8 cellular contexts compared by ENCODE assay signal in the genomic region with DNA sequence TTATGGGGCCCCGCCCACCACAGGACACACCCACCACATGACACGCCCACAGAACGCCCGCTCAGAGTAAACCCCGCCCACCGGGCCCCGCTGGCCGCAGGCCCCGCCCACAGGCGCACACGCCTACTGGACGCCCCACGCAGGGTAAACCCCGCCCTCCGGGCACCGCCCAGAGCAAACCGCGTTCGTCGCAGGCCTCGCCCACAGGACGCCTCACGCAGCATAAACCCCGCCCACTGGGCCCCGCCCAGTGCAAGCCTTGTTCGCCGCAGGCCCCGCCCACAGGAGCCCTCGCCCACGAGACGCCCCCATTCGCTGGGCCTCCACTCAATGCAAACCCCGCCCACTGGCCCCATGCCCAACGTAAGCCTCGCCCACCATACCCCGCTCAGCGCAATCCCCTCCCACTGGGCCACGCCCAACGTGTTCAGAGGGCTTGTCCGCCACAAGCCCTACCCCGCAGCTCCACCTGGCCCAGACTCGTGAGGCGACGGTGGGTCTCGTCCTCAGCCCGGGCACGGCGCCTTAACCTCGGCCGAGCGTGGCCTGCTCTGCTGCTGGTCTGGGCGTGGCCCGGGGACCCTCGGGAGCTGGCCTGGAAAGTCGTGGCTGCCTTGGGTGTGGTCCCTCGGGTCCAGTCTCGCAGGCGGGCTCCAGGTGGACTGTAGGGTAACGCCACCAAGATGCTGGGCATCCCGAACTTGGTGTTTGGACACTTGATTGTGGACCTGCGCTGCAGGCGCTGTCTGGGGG. TPM values are rescaled to one million over a fixed set of nuclear protein-coding genes. Genes with fewer than 3 reads are reported as not detected.
DNase-seq lines count a peak whose midpoint lies in the region; ATAC-seq and TF ChIP-seq lines count a peak whose summit lies in the region.

No MANE protein-coding gene starts in this region.

- H3K36me3 ChIP-seq in CD4-positive, CD25-positive, alpha-beta regulatory T cell (ENCODE audit: control insufficient read depth, insufficient read depth, low read length): no peaks in the 10 kb centered on the region
- H3K36me3 ChIP-seq in lower lobe of right lung: no peaks in the 10 kb centered on the region

- no peak for TF ChIP-seq CTCF in lower lobe of right lung (IDR thresholded peaks at IDR 0.05)

- H3K4me3 ChIP-seq in CD4-positive, CD25-positive, alpha-beta regulatory T cell (ENCODE audit: low read depth, low read length): no peak overlapping the region
- H3K4me3 ChIP-seq in lower lobe of right lung: peak overlapping the region; percentile 65

- peak overlapping the region; percentile 36 to 47 (median 45) for H3K27ac Mint-ChIP-seq in CD4-positive, CD25-positive, alpha-beta regulatory T cell
- H3K27ac Mint-ChIP-seq in activated CD4-positive, alpha-beta memory T cell treated with anti-CD3 and anti-CD28 coated beads for 36 hours: no peak overlapping the region

- H3K27me3 ChIP-seq in CD4-positive, CD25-positive, alpha-beta regulatory T cell (ENCODE audit: control insufficient read depth, insufficient read depth, low read length): no peaks in the 10 kb centered on the region
- H3K27me3 ChIP-seq in lower lobe of right lung (ENCODE audit: low read depth): no peaks in the 10 kb centered on the region

- no peaks in the 10 kb centered on the region for H3K9me3 Mint-ChIP-seq in CD4-positive, CD25-positive, alpha-beta regulatory T cell
- H3K9me3 Mint-ChIP-seq in activated CD4-positive, alpha-beta memory T cell treated with anti-CD3 and anti-CD28 coated beads for 36 hours: no peaks in the 10 kb centered on the region

- H3K4me3 Mint-ChIP-seq in CD4-positive, CD25-positive, alpha-beta regulatory T cell: peak overlapping the region; percentile 74 to 82 (median 76)
- peak overlapping the region; percentile 62 for H3K4me3 Mint-ChIP-seq in activated CD4-positive, alpha-beta memory T cell treated with anti-CD3 and anti-CD28 coated beads for 36 hours

- H3K27me3 Mint-ChIP-seq in CD4-positive, CD25-positive, alpha-beta regulatory T cell: peaks cover 5% of the 10 kb centered on the region
- H3K27me3 Mint-ChIP-seq in activated CD4-positive, alpha-beta memory T cell treated with anti-CD3 and anti-CD28 coated beads for 36 hours: peaks cover 1% of the 10 kb centered on the region

- H3K36me3 Mint-ChIP-seq in CD4-positive, CD25-positive, alpha-beta regulatory T cell: no peaks in the 10 kb centered on the region
- no peaks in the 10 kb centered on the region for H3K36me3 Mint-ChIP-seq in activated CD4-positive, alpha-beta memory T cell treated with anti-CD3 and anti-CD28 coated beads for 36 hours

- peaks cover 14% of the 10 kb centered on the region for H3K4me1 ChIP-seq in CD4-positive, CD25-positive, alpha-beta regulatory T cell (ENCODE audit: control insufficient read depth, insufficient read depth, low read length, poor library complexity, severe bottlenecking)
- peaks cover 13% of the 10 kb centered on the region for H3K4me1 ChIP-seq in lower lobe of right lung

- CTCF ChIA-PET in activated CD4-positive, alpha-beta memory T cell treated with anti-CD3 and anti-CD28 coated beads for 36 hours (lab: Charles Lee): no interaction called here

- intact Hi-C loops in activated CD4-positive, alpha-beta memory T cell treated with anti-CD3 and anti-CD28 coated beads for 36 hours (cut with micrococcal nuclease): loop anchor here (1.0 to 10.0 kb wide), 5 partner anchors 10 to 607 kb away; a partner anchor contains a TSS
- intact Hi-C loops in lower lobe of right lung (cut with DNase I): no loop called here

- DNase-seq in CD4-positive, CD25-positive, alpha-beta regulatory T cell: peak; percentile 96 to 100 (median 100)
- DNase-seq in NCI-H774 (lab: John Stamatoyannopoulos, UW) (peak; percentile 91), ecto neural progenitor cell (ENCODE audit: low spot score) (peak; percentile 100), lower lobe of right lung (peak; percentile 100)
- DNase-seq in activated CD4-positive, alpha-beta memory T cell treated with anti-CD3 and anti-CD28 coated beads for 36 hours: peak; percentile 99
- peak; percentile 97 to 99 (median 99) for DNase-seq in stimulated activated CD4-positive, alpha-beta T cell treated with anti-CD3 and anti-CD28 coated beads, TNF-alpha, amount 100 ng/mL, for 1 hour (ENCODE audit: low read depth in 3 of 3, low spot score in 1 of 3)

- POLR2A ChIA-PET in activated CD4-positive, alpha-beta memory T cell treated with anti-CD3 and anti-CD28 coated beads for 36 hours (lab: Charles Lee): no interaction called here

- H3K9me3 ChIP-seq in CD4-positive, CD25-positive, alpha-beta regulatory T cell (ENCODE audit: control insufficient read depth in 2 of 2, low read length in 2 of 2): no peaks in the 10 kb centered on the region
- no peaks in the 10 kb centered on the region for H3K9me3 ChIP-seq in lower lobe of right lung

- peaks cover 0 to 9% (median 3%) of the 10 kb centered on the region in 4 donors for H3K4me1 Mint-ChIP-seq in CD4-positive, CD25-positive, alpha-beta regulatory T cell
- peaks cover 2% of the 10 kb centered on the region for H3K4me1 Mint-ChIP-seq in activated CD4-positive, alpha-beta memory T cell treated with anti-CD3 and anti-CD28 coated beads for 36 hours (ENCODE audit: low read depth)

- peak; percentile 86 to 89 for ATAC-seq in CD4-positive, CD25-positive, alpha-beta regulatory T cell (ENCODE audit: low read depth in 2 of 2)
- ATAC-seq in GM19397 (IDR thresholded peaks at IDR 0.05; ENCODE audit: unreplicated experiment) (peak; percentile 75), HG03558 (IDR thresholded peaks at IDR 0.05; ENCODE audit: extremely low read depth, unreplicated experiment) (peak; percentile 43), lower lobe of right lung (peak; percentile 94)

- peak overlapping the region; percentile 65 for H3K27ac ChIP-seq in CD4-positive, CD25-positive, alpha-beta regulatory T cell (ENCODE audit: insufficient read depth, low read length, poor library complexity, severe bottlenecking)
- peak overlapping the region; percentile 68 for H3K27ac ChIP-seq in lower lobe of right lung

RNA-seq across cellular contexts. Expression of a gene that starts 0.4 kb away (rescaled TPM):
- total RNA-seq in CD4-positive, CD25-positive, alpha-beta regulatory T cell: 0.62 TPM
- under 1 TPM in 1 of 4 donors, not detected in 3; 0.50 TPM for polyA plus RNA-seq in CD4-positive, CD25-positive, alpha-beta regulatory T cell
- total RNA-seq in activated CD4-positive, alpha-beta memory T cell treated with anti-CD3 and anti-CD28 coated beads for 36 hours: under 1 TPM; 0.33 to 0.34 TPM
- 1.4 TPM for total RNA-seq in lower lobe of right lung

RNA-seq across cellular contexts. Expression of a gene that starts 4.4 kb away (rescaled TPM):
- not detected for total RNA-seq in CD4-positive, CD25-positive, alpha-beta regulatory T cell
- polyA plus RNA-seq in CD4-positive, CD25-positive, alpha-beta regulatory T cell: not detected
- total RNA-seq in activated CD4-positive, alpha-beta memory T cell treated with anti-CD3 and anti-CD28 coated beads for 36 hours: under 1 TPM; 0.26 to 0.27 TPM
- not detected for total RNA-seq in lower lobe of right lung

RNA-seq across cellular contexts. Expression of a gene that starts 28.6 kb away (rescaled TPM):
- 242 TPM for total RNA-seq in CD4-positive, CD25-positive, alpha-beta regulatory T cell
- 100 to 1,000 TPM in 2 of 4 donors, 10 to 100 TPM in 2; 47.0 to 106 (median 78.3) TPM for polyA plus RNA-seq in CD4-positive, CD25-positive, alpha-beta regulatory T cell
- 100 to 1,000 TPM; 396 to 403 TPM for total RNA-seq in activated CD4-positive, alpha-beta memory T cell treated with anti-CD3 and anti-CD28 coated beads for 36 hours
- total RNA-seq in lower lobe of right lung: 341 TPM

Comparison
In these comparisons a context has a peak if more than half of its experiments do, and no peak if none do; other contexts are left out.
1. ATAC-seq: peak in every context shown above with its lines; median percentile 94 in lower lobe of right lung; 88 in CD4-positive, CD25-positive, alpha-beta regulatory T cell; 75 in GM19397; 43 in HG03558.